14 cellular contexts compared by ENCODE assay signal in the genomic region with DNA sequence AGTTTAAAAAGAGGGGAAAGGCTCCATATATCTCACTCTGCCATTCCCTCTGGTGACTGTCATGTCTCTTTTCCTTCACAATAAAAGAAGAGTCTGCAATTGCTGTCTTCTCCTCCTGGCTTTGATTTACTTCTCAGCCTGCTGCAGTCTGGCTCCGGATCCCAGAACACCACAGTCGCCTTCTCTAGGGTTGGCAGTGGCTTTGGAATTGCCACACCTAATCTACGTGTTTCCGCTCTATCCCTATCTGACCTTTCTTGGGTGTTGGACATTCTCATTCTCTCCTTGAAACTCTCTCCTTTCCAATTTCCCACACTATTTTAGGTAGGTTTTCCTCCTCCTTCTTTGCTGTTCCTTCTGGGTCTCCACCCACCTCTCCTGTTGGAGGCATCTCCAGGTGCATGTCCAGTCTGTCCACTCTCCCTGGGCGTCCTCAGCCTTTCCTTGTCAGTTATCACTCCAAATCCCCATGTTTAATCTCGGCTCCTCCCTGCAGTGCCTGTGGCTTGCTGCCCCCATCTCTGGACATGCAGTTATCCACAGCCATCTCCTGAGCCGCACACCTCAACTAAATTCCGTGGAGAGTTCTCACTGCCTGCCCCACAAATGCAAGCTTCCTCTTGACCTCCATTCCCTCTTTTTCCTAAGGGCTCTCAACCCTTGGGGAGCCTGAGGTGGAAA.
DNase-seq lines count a peak whose midpoint lies in the region; ATAC-seq and TF ChIP-seq lines count a peak whose summit lies in the region.
"Had no signal": no experiment of that assay in that cellular context is flagged by ENCODE, and none has a peak within 500 bp of the region (broad histone marks: within the 10 kb centered on the region; RNA-seq: fewer than 3 reads in every experiment).

No MANE protein-coding gene starts in this region.

- TF ChIP-seq CTCF in HCT116 (IDR thresholded peaks at IDR 0.05 in 2 of 3, conservative IDR thresholded peaks at IDR 0.05 in 1 of 3; ENCODE audit: borderline replicate concordance in 1 of 3, insufficient read depth in 1 of 3, low read depth in 2 of 3, low read length in 2 of 3) (no peak), osteocyte (IDR thresholded peaks at IDR 0.05) (no peak), osteoblast (IDR thresholded peaks at IDR 0.05; ENCODE audit: extremely low read depth, low read depth, low read length) (no peak), GM20000 (IDR thresholded peaks at IDR 0.05; ENCODE audit: extremely low read depth, missing control alignments) (no peak)

- peaks cover 15 to 18% of the 10 kb centered on the region in 2 experiments; a peak in 3 of 4 replicates for H3K4me1 ChIP-seq in HCT116 (ENCODE audit: control insufficient read depth in 1 of 2, insufficient read depth in 2 of 2, low read length in 2 of 2)
- H3K4me1 ChIP-seq in adipocyte (ENCODE audit: control insufficient read depth, insufficient read depth, low read length) = peaks cover 17% of the 10 kb centered on the region
- H3K4me1 ChIP-seq in osteoblast (ENCODE audit: insufficient read depth, low read length) = peaks cover 11% of the 10 kb centered on the region
- H3K4me1 ChIP-seq: BLaER1 treated with 17β-estradiol and CSF1 and Interleukin-3, amounts not matched to agents 10 nM and 100 nM had no signal

- H3K27me3 Mint-ChIP-seq in osteocyte (ENCODE audit: unreplicated experiment) = peaks cover 11% of the 10 kb centered on the region

- H3K27ac ChIP-seq in HCT116 (ENCODE audit: low read depth, low read length) (no peak overlapping the region), osteoblast (ENCODE audit: low read depth, low read length) (no peak overlapping the region)
- H3K27ac ChIP-seq: BLaER1 treated with 17β-estradiol and CSF1 and Interleukin-3, amounts not matched to agents 10 nM and 100 nM had no signal

- H3K27ac Mint-ChIP-seq in osteocyte (ENCODE audit: unreplicated experiment) = no peak overlapping the region

- POLR2A ChIA-PET in HCT116 (lab: Charles Lee) = interaction anchor here (0.8 to 2.6 kb wide), 4 partner anchors 8 to 46 kb away, joined by 3 to 13 read pairs (median 3); no protein-coding TSS in a partner anchor

- no peaks in the 10 kb centered on the region for H3K9me2 ChIP-seq in HCT116 (ENCODE audit: insufficient read depth)

- no peaks in the 10 kb centered on the region for H3K36me3 Mint-ChIP-seq in osteocyte (ENCODE audit: unreplicated experiment)

- H3K9ac ChIP-seq in HCT116 (ENCODE audit: low read length) = 0 out of 2 replicates have a peak overlapping the region, but pooled peaks have one; percentile 22
- no peak overlapping the region for H3K9ac ChIP-seq in adipocyte (ENCODE audit: low read length)
- H3K9ac ChIP-seq: BLaER1 treated with 17β-estradiol and CSF1 and Interleukin-3, amounts not matched to agents 10 nM and 100 nM had no signal

- RAD21 ChIA-PET in HCT116 (lab: Charles Lee; ENCODE audit: low non-redundant PET in 1 of 2, low total read pairs in 2 of 2, uncharacterized antibody in 2 of 2, unreplicated experiment in 2 of 2) = no interaction called here

- no peak for TF ChIP-seq RAD21 in HCT116 (IDR thresholded peaks at IDR 0.05; ENCODE audit: low read depth)

- no peaks in the 10 kb centered on the region for H3K36me3 ChIP-seq in HCT116 (ENCODE audit: control insufficient read depth in 1 of 2, insufficient read depth in 2 of 2, low read length in 2 of 2)
- no peaks in the 10 kb centered on the region for H3K36me3 ChIP-seq in adipocyte (ENCODE audit: control insufficient read depth, insufficient read depth, low read length, severe bottlenecking)
- H3K36me3 ChIP-seq in osteoblast (ENCODE audit: insufficient read depth, low read length) = no peaks in the 10 kb centered on the region
- H3K36me3 ChIP-seq: BLaER1 treated with 17β-estradiol and CSF1 and Interleukin-3, amounts not matched to agents 10 nM and 100 nM had no signal

- intact Hi-C loops in HCT116 (cut with micrococcal nuclease) = no loop called here
- intact Hi-C loops in left cardiac atrium (cut with DNase I) = no loop called here

- no peak for TF ChIP-seq POLR2A in HCT116 (IDR thresholded peaks at IDR 0.05; ENCODE audit: borderline replicate concordance, extremely low read depth, insufficient read depth, insufficient read length)

- H3K4me2 ChIP-seq in HCT116 (ENCODE audit: low read length) (peak overlapping the region; percentile 69), osteoblast (ENCODE audit: insufficient read depth, low read length) (no peak overlapping the region)
- H3K4me2 ChIP-seq: BLaER1 treated with 17β-estradiol and CSF1 and Interleukin-3, amounts not matched to agents 10 nM and 100 nM had no signal

- H3K79me2 ChIP-seq in HCT116 (ENCODE audit: insufficient read depth, low read length) (no peaks in the 10 kb centered on the region), osteoblast (ENCODE audit: insufficient read depth, low read length) (no peaks in the 10 kb centered on the region)

- H3K9me3 ChIP-seq in HCT116 (ENCODE audit: control insufficient read depth in 1 of 2, insufficient read depth in 1 of 2, low read depth in 1 of 2, low read length in 2 of 2) (no peaks in the 10 kb centered on the region), adipocyte (ENCODE audit: control insufficient read depth, low read length) (no peaks in the 10 kb centered on the region), osteoblast (ENCODE audit: low read depth, low read length) (no peaks in the 10 kb centered on the region)
- H3K9me3 ChIP-seq: BLaER1 treated with 17β-estradiol and CSF1 and Interleukin-3, amounts not matched to agents 10 nM and 100 nM had no signal

- H4K20me1 ChIP-seq in HCT116 (ENCODE audit: insufficient read depth) (no peaks in the 10 kb centered on the region), osteoblast (ENCODE audit: insufficient read depth, low read length) (no peaks in the 10 kb centered on the region)
- H4K20me1 ChIP-seq: BLaER1 treated with 17β-estradiol and CSF1 and Interleukin-3, amounts not matched to agents 10 nM and 100 nM had no signal

- peaks cover 14% of the 10 kb centered on the region for H3K4me1 Mint-ChIP-seq in osteocyte (ENCODE audit: unreplicated experiment)

- no peaks in the 10 kb centered on the region for H3K27me3 ChIP-seq in HCT116 (ENCODE audit: insufficient read depth, low read length)
- H3K27me3 ChIP-seq in adipocyte (replicated peaks; ENCODE audit: control insufficient read depth, insufficient read depth, low read length) = no peaks in the 10 kb centered on the region
- no peaks in the 10 kb centered on the region for H3K27me3 ChIP-seq in osteoblast (ENCODE audit: insufficient read depth, low read length)
- H3K27me3 ChIP-seq: BLaER1 treated with 17β-estradiol and CSF1 and Interleukin-3, amounts not matched to agents 10 nM and 100 nM had no signal

- BruUV-seq in HCT116 (replicated peaks; lab: Mats Ljungman, UMichigan) = no TSS peak

- ATAC-seq in HCT116 = peak; percentile 29
- ATAC-seq in left cardiac atrium = peak; percentile 55 to 69
- no peak for ATAC-seq in GM19328 (IDR thresholded peaks at IDR 0.05; ENCODE audit: unreplicated experiment)

- H3K9me3 Mint-ChIP-seq in osteocyte (ENCODE audit: unreplicated experiment) = no peaks in the 10 kb centered on the region
- H3K9me3 Mint-ChIP-seq: H9 had no signal

- CTCF ChIA-PET in HCT116 (lab: Charles Lee) = interaction anchor here (1.0 kb wide), 1 partner anchor 52 kb away, joined by 3 read pairs; no protein-coding TSS in a partner anchor

- H2AFZ ChIP-seq in HCT116 (ENCODE audit: low read depth, low read length, poor library complexity, severe bottlenecking) (peak overlapping the region; percentile 87), osteoblast (ENCODE audit: low read length) (no peak overlapping the region)

- H3K4me3 ChIP-seq in HCT116 (replicated peaks in 1 of 2; ENCODE audit: low read depth in 1 of 2, low read length in 2 of 2) (peak overlapping the region; percentile 7 to 35; a peak in 2 of 4 replicates), adipocyte (ENCODE audit: low read length) (peak overlapping the region; percentile 47), osteoblast (ENCODE audit: insufficient read depth, low read length) (no peak overlapping the region)
- H3K4me3 ChIP-seq: BLaER1 treated with 17β-estradiol and CSF1 and Interleukin-3, amounts not matched to agents 10 nM and 100 nM had no signal

- DNase-seq in HCT116 (ENCODE audit: low read depth, low spot score) = no peak
- no peak for DNase-seq in adipocyte (ENCODE audit: low read depth)
- no peak for DNase-seq in left cardiac atrium
- peak; percentile 53 for DNase-seq in osteocyte (ENCODE audit: extremely low spot score, unreplicated experiment)
- no peak for DNase-seq in osteoblast (ENCODE audit: insufficient read length, low spot score, missing footprints)
- no peak for DNase-seq in GM20000 (ENCODE audit: low spot score)
- DNase-seq: DMS153, H9, MV-4-11, NCI-H1436 treated with DMSO at 0.1 percent for 48 hours, NCI-H2081, NCI-H510A treated with DMSO at 0.1 percent for 48 hours had no signal

- H3K4me3 Mint-ChIP-seq in osteocyte (ENCODE audit: unreplicated experiment) = no peak overlapping the region
- H3K4me3 Mint-ChIP-seq: H9 had no signal

TF ChIP-seq in HCT116, 20 proteins besides CTCF, POLR2A, EP300 and RAD21 (continues in another document):
- TF ChIP-seq, protein P1, sequence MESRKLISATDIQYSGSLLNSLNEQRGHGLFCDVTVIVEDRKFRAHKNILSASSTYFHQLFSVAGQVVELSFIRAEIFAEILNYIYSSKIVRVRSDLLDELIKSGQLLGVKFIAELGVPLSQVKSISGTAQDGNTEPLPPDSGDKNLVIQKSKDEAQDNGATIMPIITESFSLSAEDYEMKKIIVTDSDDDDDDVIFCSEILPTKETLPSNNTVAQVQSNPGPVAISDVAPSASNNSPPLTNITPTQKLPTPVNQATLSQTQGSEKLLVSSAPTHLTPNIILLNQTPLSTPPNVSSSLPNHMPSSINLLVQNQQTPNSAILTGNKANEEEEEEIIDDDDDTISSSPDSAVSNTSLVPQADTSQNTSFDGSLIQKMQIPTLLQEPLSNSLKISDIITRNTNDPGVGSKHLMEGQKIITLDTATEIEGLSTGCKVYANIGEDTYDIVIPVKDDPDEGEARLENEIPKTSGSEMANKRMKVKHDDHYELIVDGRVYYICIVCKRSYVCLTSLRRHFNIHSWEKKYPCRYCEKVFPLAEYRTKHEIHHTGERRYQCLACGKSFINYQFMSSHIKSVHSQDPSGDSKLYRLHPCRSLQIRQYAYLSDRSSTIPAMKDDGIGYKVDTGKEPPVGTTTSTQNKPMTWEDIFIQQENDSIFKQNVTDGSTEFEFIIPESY (IDR thresholded peaks at IDR 0.05; ENCODE audit: extremely low read depth, insufficient replicate concordance, low read length) = no peak
- no peak for TF ChIP-seq TCF7L2 (IDR thresholded peaks at IDR 0.05; ENCODE audit: borderline replicate concordance, extremely low read depth, insufficient read depth, insufficient read length)
- no peak for TF ChIP-seq YY1 (IDR thresholded peaks at IDR 0.05; ENCODE audit: extremely low read depth, insufficient replicate concordance, low read depth, low read length)
- no peak for TF ChIP-seq EGR1 (IDR thresholded peaks at IDR 0.05; ENCODE audit: low read depth)
- TF ChIP-seq EZH2phosphoT487 (IDR thresholded peaks at IDR 0.05; ENCODE audit: borderline replicate concordance) = no peak
- TF ChIP-seq EZH2 (IDR thresholded peaks at IDR 0.05) = no peak
- no peak for TF ChIP-seq FOSL1 (IDR thresholded peaks at IDR 0.05; ENCODE audit: low read depth)
- TF ChIP-seq POLR2AphosphoS5 (IDR thresholded peaks at IDR 0.05; ENCODE audit: low read depth, low read length) = no peak
- no peak for TF ChIP-seq SP1 (IDR thresholded peaks at IDR 0.05; ENCODE audit: low read depth)
